Comparison of ENCODE assay signal across 12 cellular contexts in genomic region chr3:183244219-183244618, GRCh38. TPM values are rescaled to one million over a fixed set of nuclear protein-coding genes. Genes with fewer than 3 reads are reported as not detected.
DNase-seq lines count a peak whose midpoint lies in the region; ATAC-seq, FAIRE-seq and TF ChIP-seq lines count a peak whose summit lies in the region.
"Had no signal": no experiment of that assay in that cellular context is flagged by ENCODE, and none has a peak within 500 bp of the region (broad histone marks: within the 10 kb centered on the region; RNA-seq: fewer than 3 reads in every experiment).

No MANE protein-coding gene starts in this region.

- H3K27ac Mint-ChIP-seq in natural killer cell treated with Interleukin-12 subunit alpha and Interleukin-12 subunit beta and Interleukin-15 and Interleukin-18, amount 100 ng/mL, for 72 hours, result no peak overlapping the region
- H3K27ac Mint-ChIP-seq: endodermal cell had no signal

- ATAC-seq in HepG2 (no peak), body of pancreas (no peak), left colon (peak; percentile 54)
- no peak for ATAC-seq in natural killer cell treated with Interleukin-12 subunit alpha and Interleukin-12 subunit beta and Interleukin-15 and Interleukin-18, amount 100 ng/mL, for 72 hours

- H3K4me2 ChIP-seq in HepG2 (ENCODE audit: low read depth, low read length) (no peak overlapping the region), PC-9 (no peak overlapping the region)

- H3K9me2 ChIP-seq in PC-9 (ENCODE audit: insufficient read depth), result no peaks in the 10 kb centered on the region

- no peaks in the 10 kb centered on the region for H3K4me1 Mint-ChIP-seq in natural killer cell treated with Interleukin-12 subunit alpha and Interleukin-12 subunit beta and Interleukin-15 and Interleukin-18, amount 100 ng/mL, for 72 hours (ENCODE audit: low read depth in 2 of 2)

- H3K36me3 Mint-ChIP-seq in natural killer cell treated with Interleukin-12 subunit alpha and Interleukin-12 subunit beta and Interleukin-15 and Interleukin-18, amount 100 ng/mL, for 72 hours, result peaks cover 9% of the 10 kb centered on the region

- POLR2A ChIA-PET in HepG2 (lab: Yijun Ruan, JAX), result no interaction called here
- POLR2A ChIA-PET in PC-9 (lab: Charles Lee; ENCODE audit: unreplicated experiment), result no interaction called here

- CTCF ChIA-PET in HepG2 (lab: Yijun Ruan, JAX; ENCODE audit: low intra/inter-chr PET ratio, low total read pairs) (no interaction called here), PC-9 (lab: Charles Lee) (interaction anchor here (0.7 kb wide), 1 partner anchor 66 kb away, joined by 5 read pairs; no protein-coding TSS in a partner anchor)

- H3K9ac ChIP-seq in liver (ENCODE audit: low read depth in 1 of 2, low read length in 2 of 2), result no peak overlapping the region
- no peak overlapping the region for H3K9ac ChIP-seq in HepG2 (ENCODE audit: insufficient read depth, low read depth, low read length)

- H3K4me3 Mint-ChIP-seq in natural killer cell treated with Interleukin-12 subunit alpha and Interleukin-12 subunit beta and Interleukin-15 and Interleukin-18, amount 100 ng/mL, for 72 hours, result no peak overlapping the region
- H3K4me3 Mint-ChIP-seq: endodermal cell had no signal

- peaks cover 10% of the 10 kb centered on the region for H3F3A ChIP-seq in PC-9 (ENCODE audit: insufficient read depth, low read depth)

- H2AFZ ChIP-seq in HepG2 (ENCODE audit: low read length), result no peak overlapping the region
- H2AFZ ChIP-seq in PC-9, result no peak overlapping the region

- H3K4me1 ChIP-seq in liver (ENCODE audit: control insufficient read depth in 4 of 4, insufficient read depth in 4 of 4, low read length in 3 of 4) (peaks cover 6 to 15% (median 11%) of the 10 kb centered on the region in 4 donors), HepG2 (ENCODE audit: insufficient read depth, low read length) (no peaks in the 10 kb centered on the region), body of pancreas (no peaks in the 10 kb centered on the region), PC-9 (replicated peaks; ENCODE audit: insufficient read depth) (peaks cover 14% of the 10 kb centered on the region), BE2C (no peaks in the 10 kb centered on the region)

- 69% methylated on average over 2 of the region's 2 CpGs for WGBS in liver
- WGBS in HepG2 (ENCODE audit: low lambda C conversion rate), result 7% methylated on average over 2 of the region's 2 CpGs
- 76 to 87% methylated on average over 2 of the region's 2 CpGs for WGBS in body of pancreas, 2 donors

- H3K27me3 ChIP-seq in liver (ENCODE audit: control insufficient read depth in 4 of 4, insufficient read depth in 4 of 4, low read length in 3 of 4) (no peaks in the 10 kb centered on the region), HepG2 (ENCODE audit: control insufficient read depth in 1 of 2, insufficient read depth in 2 of 2, low read length in 2 of 2) (peaks cover 0 to 5% of the 10 kb centered on the region in 2 experiments; a peak in 1 of 5 replicates), body of pancreas (no peaks in the 10 kb centered on the region), PC-9 (ENCODE audit: insufficient read depth, low read depth) (no peaks in the 10 kb centered on the region), BE2C (no peaks in the 10 kb centered on the region)
- H3K27me3 ChIP-seq: stomach had no signal

- no peak for TF ChIP-seq EP300 in HepG2 (IDR thresholded peaks at IDR 0.05; ENCODE audit: low read depth in 2 of 2, low read length in 2 of 2)
- TF ChIP-seq EP300 in HepG2 (CRISPR knock-in tag; IDR thresholded peaks at IDR 0.05; ENCODE audit: borderline replicate concordance), result no peak

- H3K9me3 ChIP-seq in liver (ENCODE audit: control insufficient read depth in 4 of 4, low read length in 3 of 4) (peaks cover 4 to 14% (median 7%) of the 10 kb centered on the region in 4 donors), HepG2 (ENCODE audit: low read length) (peaks cover 15% of the 10 kb centered on the region), body of pancreas (peaks cover 0 to 12% (median 0%) of the 10 kb centered on the region in 3 donors), PC-9 (ENCODE audit: insufficient read depth, low read depth) (peaks cover 24% of the 10 kb centered on the region), BE2C (no peaks in the 10 kb centered on the region)

- TF ChIP-seq CTCF in liver (IDR thresholded peaks at IDR 0.05; ENCODE audit: low read depth, low read length, missing input control) (no peak), HepG2 (CRISPR knock-in tag; IDR thresholded peaks at IDR 0.05) (no peak), body of pancreas (IDR thresholded peaks at IDR 0.05) (no peak), PC-9 (conservative IDR thresholded peaks at IDR 0.05) (no peak), BE2C (IDR thresholded peaks at IDR 0.05; ENCODE audit: low read depth, low read length) (no peak)

- H3K4me3 ChIP-seq in liver (ENCODE audit: low read depth in 1 of 3, low read length in 3 of 3) (no peak overlapping the region), HepG2 (replicated peaks in 1 of 3; ENCODE audit: insufficient read depth in 1 of 3, low read depth in 2 of 3, low read length in 3 of 3) (no peak overlapping the region), body of pancreas (no peak overlapping the region), PC-9 (no peak overlapping the region), BE2C (ENCODE audit: low read depth, low read length) (no peak overlapping the region)
- H3K4me3 ChIP-seq: stomach had no signal

- DNase-seq in HepG2 (ENCODE audit: low spot score) (no peak), body of pancreas (peak in 3 of 4 donors; percentile 37 to 75 (median 43)), left colon (peak; percentile 53 to 69), ureter (ENCODE audit: low spot score) (peak; percentile 41), PC-9 (no peak), BE2C (no peak)
- no peak for DNase-seq in natural killer cell treated with Interleukin-12 subunit alpha and Interleukin-12 subunit beta and Interleukin-15 and Interleukin-18, amount 100 ng/mL, for 72 hours (ENCODE audit: low spot score)
- DNase-seq: endodermal cell; NCI-H1436; stimulated activated CD4-positive, alpha-beta T cell treated with anti-CD3 and anti-CD28 coated beads, Interleukin-1b, Interleukin-23, amount 100 ng/mL, for 48 hours; stomach had no signal

- in situ Hi-C loops in HepG2 (cut with HindIII; ENCODE audit: extremely low pct_ligation_motif_present, low pct_unique_long_range_greater_than_20kb), result no loop called here

- no peak for FAIRE-seq in HepG2 (lab: Jason Lieb, UNC)

- TF ChIP-seq POLR2A in HepG2 (IDR thresholded peaks at IDR 0.05; ENCODE audit: insufficient read depth in 1 of 2, low read depth in 2 of 2, low read length in 2 of 2) (no peak), body of pancreas (IDR thresholded peaks at IDR 0.05) (no peak)

- peaks cover 6% of the 10 kb centered on the region for H3K9me3 Mint-ChIP-seq in natural killer cell treated with Interleukin-12 subunit alpha and Interleukin-12 subunit beta and Interleukin-15 and Interleukin-18, amount 100 ng/mL, for 72 hours

- H3K27me3 Mint-ChIP-seq in natural killer cell treated with Interleukin-12 subunit alpha and Interleukin-12 subunit beta and Interleukin-15 and Interleukin-18, amount 100 ng/mL, for 72 hours, result peaks cover 14 to 26% of the 10 kb centered on the region in 2 donors

- H3K27ac ChIP-seq in liver (ENCODE audit: low read depth in 1 of 2, low read length in 2 of 2) (no peak overlapping the region), HepG2 (ENCODE audit: extremely low read length, insufficient read depth, low read length) (no peak overlapping the region), body of pancreas (peak overlapping the region in 1 of 4 donors; percentile 64), PC-9 (no peak overlapping the region)

- intact Hi-C loops in HepG2 (cut with micrococcal nuclease; ENCODE audit: unreplicated experiment), result no loop called here
- intact Hi-C loops in body of pancreas (cut with DNase I), result no loop called here
- intact Hi-C loops in left colon (cut with DNase I, micrococcal nuclease), result no loop called here
- intact Hi-C loops in PC-9 (cut with micrococcal nuclease; ENCODE audit: unreplicated experiment), result no loop called here

- TF ChIP-seq RAD21 in liver (IDR thresholded peaks at IDR 0.05) (no peak), HepG2 (CRISPR knock-in tag; IDR thresholded peaks at IDR 0.05) (no peak)

- no TSS peak for BruUV-seq in HepG2 (replicated peaks; lab: Mats Ljungman, UMichigan)
- BruUV-seq in PC-9 (replicated peaks; lab: Mats Ljungman, UMichigan), result no TSS peak

- H3K79me2 ChIP-seq in HepG2 (ENCODE audit: insufficient read depth, low read length) (no peaks in the 10 kb centered on the region), PC-9 (ENCODE audit: low read depth) (no peaks in the 10 kb centered on the region)

- no peaks in the 10 kb centered on the region for H3K36me3 ChIP-seq in liver (ENCODE audit: control insufficient read depth in 4 of 4, insufficient read depth in 3 of 4, low read depth in 1 of 4, low read length in 3 of 4)
- no peaks in the 10 kb centered on the region for H3K36me3 ChIP-seq in HepG2 (replicated peaks in 1 of 2; ENCODE audit: control insufficient read depth in 1 of 2, insufficient read depth in 2 of 2, low read length in 2 of 2)
- no peaks in the 10 kb centered on the region for H3K36me3 ChIP-seq in body of pancreas (replicated peaks in 1 of 2; ENCODE audit: insufficient read depth in 1 of 2, low read depth in 2 of 2)
- H3K36me3 ChIP-seq in PC-9 (ENCODE audit: low read depth), result no peaks in the 10 kb centered on the region
- no peaks in the 10 kb centered on the region for H3K36me3 ChIP-seq in BE2C
- H3K36me3 ChIP-seq: stomach had no signal

- no peaks in the 10 kb centered on the region for H4K20me1 ChIP-seq in HepG2 (ENCODE audit: insufficient read depth, low read length)
- no peaks in the 10 kb centered on the region for H4K20me1 ChIP-seq in PC-9 (ENCODE audit: insufficient read depth)

RNA-seq across cellular contexts. Expression of gene B3GNT5, which starts 8.8 kb away (rescaled TPM):
- 1 to 10 TPM in 1 of 2 donors, under 1 TPM in 1; 0.84 to 1.8 TPM for total RNA-seq in liver
- under 1 TPM; 0.22 to 0.23 TPM for polyA plus RNA-seq in liver
- total RNA-seq in HepG2 (2016; rRNA removed; fragmentation: Illumina TruSeq; extraction: Trizol), result not detected in 2 replicates
- total RNA-seq in HepG2 (2016; cell fraction: cytosol; rRNA removed; fragmentation: Illumina TruSeq; extraction: Trizol; ENCODE audit: low read depth), result not detected in 2 replicates
- 0.02 TPM in 1 of 2 replicates, not detected in the other for total RNA-seq in HepG2 (2016; cell fraction: insoluble cytoplasmic fraction; rRNA removed; fragmentation: Illumina TruSeq; extraction: Trizol)
- total RNA-seq in HepG2 (2016; cell fraction: membrane; rRNA removed; fragmentation: Illumina TruSeq; extraction: Trizol), result not detected in 2 replicates
- total RNA-seq in HepG2 (2016; cell fraction: nucleus; rRNA removed; fragmentation: Illumina TruSeq; extraction: Trizol), result not detected in 2 replicates
- not detected in 2 replicates for polyA plus RNA-seq in HepG2 (2011; rRNA removed)
- polyA plus RNA-seq in HepG2 (2011; cell fraction: cytosol; rRNA removed), result 0.01 TPM in 1 of 2 replicates, not detected in the other
- polyA plus RNA-seq in HepG2 (2011; cell fraction: nucleus; rRNA removed), result not detected in 2 replicates
- polyA plus RNA-seq in HepG2 (2012), result not detected in 2 replicates
- not detected in 2 replicates for polyA plus RNA-seq in HepG2 (2016; cell fraction: cytosol; fragmentation: Illumina TruSeq; extraction: Trizol; ENCODE audit: low read depth)
- polyA plus RNA-seq in HepG2 (2016; cell fraction: insoluble cytoplasmic fraction; fragmentation: Illumina TruSeq; extraction: Trizol; ENCODE audit: low read depth), result not detected in 2 replicates
- not detected in 2 replicates for polyA plus RNA-seq in HepG2 (2016; cell fraction: membrane; fragmentation: Illumina TruSeq; extraction: Trizol; ENCODE audit: low read depth)
- polyA plus RNA-seq in HepG2 (2016; cell fraction: nucleus; fragmentation: Illumina TruSeq; extraction: Trizol; ENCODE audit: insufficient read depth, low read depth), result not detected in 2 replicates
- 7.5 TPM in 1 of 2 replicates, not detected in the other for polyA minus RNA-seq in HepG2 (2011; rRNA and poly(A)+ RNA removed; ENCODE audit: low replicate concordance)
- polyA minus RNA-seq in HepG2 (2011; cell fraction: cytosol; rRNA and poly(A)+ RNA removed), result not detected in 2 replicates
- 0.13 TPM in 1 of 2 replicates, not detected in the other for polyA minus RNA-seq in HepG2 (2011; cell fraction: nucleus; rRNA and poly(A)+ RNA removed)
- total RNA-seq in body of pancreas, result 1 to 10 TPM; 5.4 to 5.6 TPM
- total RNA-seq in left colon, result 100 to 1,000 TPM in 1 of 2 donors, 10 to 100 TPM in 1; 80.3 to 106 TPM
- total RNA-seq in ureter, result 20.3 TPM
- 30.7 and 33.6 TPM in 2 replicates for total RNA-seq in PC-9 (2021)
- polyA plus RNA-seq in BE2C (2012; ENCODE audit: insufficient read depth, insufficient read length, low read depth), result 1.2 TPM
- total RNA-seq in natural killer cell treated with Interleukin-12 subunit alpha and Interleukin-12 subunit beta and Interleukin-15 and Interleukin-18, amount 100 ng/mL, for 72 hours, result 1 to 10 TPM in 1 of 2 donors, under 1 TPM in 1; 0.36 to 1.0 TPM

Comparison
In these comparisons a context has a peak if more than half of its experiments do, and no peak if none do; other contexts are left out.
1. DNase-seq: peak in body of pancreas (3 of 4), left colon (2 of 2) and ureter (single experiment); none in HepG2 (single experiment), PC-9 (0 of 2), BE2C (single experiment) and natural killer cell treated with Interleukin-12 subunit alpha and Interleukin-12 subunit beta and Interleukin-15 and Interleukin-18, amount 100 ng/mL, for 72 hours (single experiment).